ENCODE assay signal across 15 cellular contexts in the genomic region with DNA sequence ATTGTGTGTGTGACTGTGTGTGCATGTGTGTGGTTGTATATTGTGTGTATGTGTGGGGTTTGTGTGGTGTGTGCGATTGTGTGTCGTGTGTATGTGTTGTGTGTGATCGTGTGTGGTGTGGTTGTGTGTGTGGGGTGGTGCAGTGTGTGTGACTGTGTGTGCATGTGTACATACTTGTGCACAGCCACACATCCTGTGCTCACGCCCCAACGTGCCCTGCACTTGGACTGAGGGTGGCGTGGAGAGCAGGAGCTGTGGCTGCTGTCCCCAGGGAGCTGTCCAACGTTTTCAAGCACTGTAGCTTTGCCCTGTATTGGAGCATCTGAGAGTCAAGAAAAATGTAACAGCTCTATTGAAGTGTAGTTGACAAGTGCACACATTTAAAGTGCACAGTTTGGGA.
DNase-seq lines count a peak whose midpoint lies in the region; ATAC-seq and TF ChIP-seq lines count a peak whose summit lies in the region.
"Had no signal": no experiment of that assay in that cellular context is flagged by ENCODE, and none has a peak within 500 bp of the region (broad histone marks: within the 10 kb centered on the region; RNA-seq: fewer than 3 reads in every experiment).

No MANE protein-coding gene starts in this region.

- no peak for TF ChIP-seq CTCF in neural progenitor cell (IDR thresholded peaks at IDR 0.05)

- no peaks in the 10 kb centered on the region for H4K20me1 ChIP-seq in neural progenitor cell (ENCODE audit: low read depth)

- no peaks in the 10 kb centered on the region for H3K36me3 Mint-ChIP-seq in activated CD4-positive, alpha-beta T cell treated with anti-CD3 and anti-CD28 coated beads, Interleukin-2, amount 10 ng/mL, durations not matched to agents 24 days and 14 days (ENCODE audit: low read depth)
- no peaks in the 10 kb centered on the region for H3K36me3 Mint-ChIP-seq in neural progenitor cell
- H3K36me3 Mint-ChIP-seq: activated naive CD8-positive, alpha-beta T cell had no signal

- H3K27ac Mint-ChIP-seq in activated CD4-positive, alpha-beta T cell treated with anti-CD3 and anti-CD28 coated beads, Interleukin-2, amount 10 ng/mL, durations not matched to agents 24 days and 14 days: no peak overlapping the region
- H3K27ac Mint-ChIP-seq in neural progenitor cell: no peak overlapping the region
- H3K27ac Mint-ChIP-seq: activated naive CD8-positive, alpha-beta T cell had no signal

- no peaks in the 10 kb centered on the region for H3K4me1 ChIP-seq in neural progenitor cell

- H3K27me3 Mint-ChIP-seq in activated CD4-positive, alpha-beta T cell treated with anti-CD3 and anti-CD28 coated beads, Interleukin-2, amount 10 ng/mL, durations not matched to agents 24 days and 14 days: peaks cover 4% of the 10 kb centered on the region
- no peaks in the 10 kb centered on the region for H3K27me3 Mint-ChIP-seq in neural progenitor cell (ENCODE audit: insufficient read depth, low read depth)

- H3K4me3 Mint-ChIP-seq in activated CD4-positive, alpha-beta T cell treated with anti-CD3 and anti-CD28 coated beads, Interleukin-2, amount 10 ng/mL, durations not matched to agents 24 days and 14 days: no peak overlapping the region
- H3K4me3 Mint-ChIP-seq in neural progenitor cell: no peak overlapping the region
- H3K4me3 Mint-ChIP-seq: activated naive CD8-positive, alpha-beta T cell had no signal

- no peaks in the 10 kb centered on the region for H3K4me1 Mint-ChIP-seq in activated CD4-positive, alpha-beta T cell treated with anti-CD3 and anti-CD28 coated beads, Interleukin-2, amount 10 ng/mL, durations not matched to agents 24 days and 14 days
- H3K4me1 Mint-ChIP-seq in neural progenitor cell: peaks cover 6% of the 10 kb centered on the region

- no peak overlapping the region for H3K4me3 ChIP-seq in neural progenitor cell
- H3K4me3 ChIP-seq: skin epidermis had no signal

- H3F3A ChIP-seq in neural progenitor cell (ENCODE audit: low read depth): peaks cover 7% of the 10 kb centered on the region

- no peak overlapping the region for H3K27ac ChIP-seq in neural progenitor cell
- H3K27ac ChIP-seq: skin epidermis, VCaP had no signal

- H2AFZ ChIP-seq in neural progenitor cell (replicated peaks): no peak overlapping the region

- no peaks in the 10 kb centered on the region for H3K9me3 ChIP-seq in neural progenitor cell (ENCODE audit: low read depth)

- ATAC-seq in esophagus mucosa: peak; percentile 52
- ATAC-seq: Panc1 had no signal

- no peak overlapping the region for H3K4me2 ChIP-seq in neural progenitor cell

- no peaks in the 10 kb centered on the region for H3K36me3 ChIP-seq in neural progenitor cell

- intact Hi-C loops in activated CD4-positive, alpha-beta T cell treated with anti-CD3 and anti-CD28 coated beads, Interleukin-2, amount 10 ng/mL, durations not matched to agents 24 days and 14 days (cut with micrococcal nuclease): no loop called here

- H3K27me3 ChIP-seq in neural progenitor cell: no peaks in the 10 kb centered on the region

- DNase-seq in activated CD4-positive, alpha-beta T cell treated with anti-CD3 and anti-CD28 coated beads, Interleukin-2, amount 10 ng/mL, durations not matched to agents 24 days and 14 days: peak; percentile 61
- DNase-seq in activated CD4-positive, alpha-beta T cell treated with anti-CD3 and anti-CD28 coated beads, Interleukin-2, amount 50 U/mL, for 48 hours: no peak
- DNase-seq in neural progenitor cell (ENCODE audit: low spot score): peak; percentile 50
- DNase-seq in RPMI8226: no peak
- no peak for DNase-seq in retina
- no peak for DNase-seq in NCI-H1930 (lab: John Stamatoyannopoulos, UW)
- DNase-seq: 8988T, DMS79 treated with DMSO at 0.1 percent for 48 hours, NCI-H2081 treated with DMSO at 0.1 percent for 48 hours had no signal

- no peaks in the 10 kb centered on the region for H3K9me3 Mint-ChIP-seq in activated CD4-positive, alpha-beta T cell treated with anti-CD3 and anti-CD28 coated beads, Interleukin-2, amount 10 ng/mL, durations not matched to agents 24 days and 14 days
- peaks cover 7% of the 10 kb centered on the region for H3K9me3 Mint-ChIP-seq in neural progenitor cell

- no peaks in the 10 kb centered on the region for H3K79me2 ChIP-seq in neural progenitor cell (ENCODE audit: low read depth)

- H3K9ac ChIP-seq in neural progenitor cell: no peak overlapping the region

TF ChIP-seq in PFSK-1, 5 proteins besides CTCF, POLR2A, EP300 and RAD21:
- TF ChIP-seq, protein P1, sequence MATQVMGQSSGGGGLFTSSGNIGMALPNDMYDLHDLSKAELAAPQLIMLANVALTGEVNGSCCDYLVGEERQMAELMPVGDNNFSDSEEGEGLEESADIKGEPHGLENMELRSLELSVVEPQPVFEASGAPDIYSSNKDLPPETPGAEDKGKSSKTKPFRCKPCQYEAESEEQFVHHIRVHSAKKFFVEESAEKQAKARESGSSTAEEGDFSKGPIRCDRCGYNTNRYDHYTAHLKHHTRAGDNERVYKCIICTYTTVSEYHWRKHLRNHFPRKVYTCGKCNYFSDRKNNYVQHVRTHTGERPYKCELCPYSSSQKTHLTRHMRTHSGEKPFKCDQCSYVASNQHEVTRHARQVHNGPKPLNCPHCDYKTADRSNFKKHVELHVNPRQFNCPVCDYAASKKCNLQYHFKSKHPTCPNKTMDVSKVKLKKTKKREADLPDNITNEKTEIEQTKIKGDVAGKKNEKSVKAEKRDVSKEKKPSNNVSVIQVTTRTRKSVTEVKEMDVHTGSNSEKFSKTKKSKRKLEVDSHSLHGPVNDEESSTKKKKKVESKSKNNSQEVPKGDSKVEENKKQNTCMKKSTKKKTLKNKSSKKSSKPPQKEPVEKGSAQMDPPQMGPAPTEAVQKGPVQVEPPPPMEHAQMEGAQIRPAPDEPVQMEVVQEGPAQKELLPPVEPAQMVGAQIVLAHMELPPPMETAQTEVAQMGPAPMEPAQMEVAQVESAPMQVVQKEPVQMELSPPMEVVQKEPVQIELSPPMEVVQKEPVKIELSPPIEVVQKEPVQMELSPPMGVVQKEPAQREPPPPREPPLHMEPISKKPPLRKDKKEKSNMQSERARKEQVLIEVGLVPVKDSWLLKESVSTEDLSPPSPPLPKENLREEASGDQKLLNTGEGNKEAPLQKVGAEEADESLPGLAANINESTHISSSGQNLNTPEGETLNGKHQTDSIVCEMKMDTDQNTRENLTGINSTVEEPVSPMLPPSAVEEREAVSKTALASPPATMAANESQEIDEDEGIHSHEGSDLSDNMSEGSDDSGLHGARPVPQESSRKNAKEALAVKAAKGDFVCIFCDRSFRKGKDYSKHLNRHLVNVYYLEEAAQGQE (IDR thresholded peaks at IDR 0.05; ENCODE audit: insufficient read depth in 1 of 2, low read depth in 2 of 2, low read length in 2 of 2): peak; percentile 36 to 73; a peak in 2 of 4 replicates
- no peak for TF ChIP-seq TAF1 (IDR thresholded peaks at IDR 0.05; ENCODE audit: borderline replicate concordance, insufficient read depth, low read length)
- no peak for TF ChIP-seq SIN3A (IDR thresholded peaks at IDR 0.05; ENCODE audit: borderline replicate concordance, insufficient read depth, low read length)
- no peak for TF ChIP-seq FOXP2 (optimal IDR thresholded peaks at IDR 0.05; ENCODE audit: borderline replicate concordance, extremely low read depth, extremely low read length, insufficient read depth)
- no peak for TF ChIP-seq POLR2AphosphoS5 (IDR thresholded peaks at IDR 0.05; ENCODE audit: low read depth, low read length)
TF ChIP-seq in PFSK-1: peak in this region for 1.

Comparison
In these comparisons a context has a peak if more than half of its experiments do, and no peak if none do; other contexts are left out.
1. DNase-seq: peak in activated CD4-positive, alpha-beta T cell treated with anti-CD3 and anti-CD28 coated beads, Interleukin-2, amount 10 ng/mL, durations not matched to agents 24 days and 14 days (single experiment) and neural progenitor cell (single experiment); none in activated CD4-positive, alpha-beta T cell treated with anti-CD3 and anti-CD28 coated beads, Interleukin-2, amount 50 U/mL, for 48 hours (0 of 2), RPMI8226 (single experiment), retina (single experiment) and NCI-H1930 (0 of 2).